1 cellular context compared by ENCODE assay signal in the genomic region with DNA sequence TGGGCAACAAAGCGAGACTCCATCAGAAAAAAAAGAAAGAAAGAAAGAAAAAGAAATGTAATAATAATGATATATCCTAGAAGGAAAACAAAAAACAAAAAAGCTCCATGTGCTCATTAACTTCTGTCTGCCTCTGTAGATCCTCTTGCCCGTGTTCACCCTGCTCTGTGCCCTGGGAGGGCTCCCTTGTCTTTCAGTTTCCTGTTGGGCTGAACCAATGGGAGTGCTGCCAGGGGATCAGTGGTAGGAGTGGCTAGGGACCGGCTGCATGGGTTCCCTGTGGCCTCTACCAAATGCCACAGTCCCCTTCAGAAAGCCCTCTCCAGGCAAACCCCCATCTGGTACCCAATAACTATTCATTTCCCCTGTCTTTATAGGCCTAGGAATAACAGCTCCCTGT.
TF ChIP-seq lines count a peak whose summit lies in the region.

No MANE protein-coding gene starts in this region.

TF ChIP-seq in K562, 482 proteins besides CTCF, POLR2A, EP300 and RAD21:
- TF ChIP-seq, protein P1, sequence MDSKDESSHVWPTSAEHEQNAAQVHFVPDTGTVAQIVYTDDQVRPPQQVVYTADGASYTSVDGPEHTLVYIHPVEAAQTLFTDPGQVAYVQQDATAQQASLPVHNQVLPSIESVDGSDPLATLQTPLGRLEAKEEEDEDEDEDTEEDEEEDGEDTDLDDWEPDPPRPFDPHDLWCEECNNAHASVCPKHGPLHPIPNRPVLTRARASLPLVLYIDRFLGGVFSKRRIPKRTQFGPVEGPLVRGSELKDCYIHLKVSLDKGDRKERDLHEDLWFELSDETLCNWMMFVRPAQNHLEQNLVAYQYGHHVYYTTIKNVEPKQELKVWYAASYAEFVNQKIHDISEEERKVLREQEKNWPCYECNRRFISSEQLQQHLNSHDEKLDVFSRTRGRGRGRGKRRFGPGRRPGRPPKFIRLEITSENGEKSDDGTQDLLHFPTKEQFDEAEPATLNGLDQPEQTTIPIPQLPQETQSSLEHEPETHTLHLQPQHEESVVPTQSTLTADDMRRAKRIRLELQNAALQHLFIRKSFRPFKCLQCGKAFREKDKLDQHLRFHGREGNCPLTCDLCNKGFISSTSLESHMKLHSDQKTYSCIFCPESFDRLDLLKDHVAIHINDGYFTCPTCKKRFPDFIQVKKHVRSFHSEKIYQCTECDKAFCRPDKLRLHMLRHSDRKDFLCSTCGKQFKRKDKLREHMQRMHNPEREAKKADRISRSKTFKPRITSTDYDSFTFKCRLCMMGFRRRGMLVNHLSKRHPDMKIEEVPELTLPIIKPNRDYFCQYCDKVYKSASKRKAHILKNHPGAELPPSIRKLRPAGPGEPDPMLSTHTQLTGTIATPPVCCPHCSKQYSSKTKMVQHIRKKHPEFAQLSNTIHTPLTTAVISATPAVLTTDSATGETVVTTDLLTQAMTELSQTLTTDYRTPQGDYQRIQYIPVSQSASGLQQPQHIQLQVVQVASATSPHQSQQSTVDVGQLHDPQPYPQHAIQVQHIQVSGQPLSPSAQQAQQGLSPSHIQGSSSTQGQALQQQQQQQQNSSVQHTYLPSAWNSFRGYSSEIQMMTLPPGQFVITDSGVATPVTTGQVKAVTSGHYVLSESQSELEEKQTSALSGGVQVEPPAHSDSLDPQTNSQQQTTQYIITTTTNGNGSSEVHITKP (IDR thresholded peaks at IDR 0.05; ENCODE audit: partially characterized antibody), result peak; percentile 52
- no peak for TF ChIP-seq PML (IDR thresholded peaks at IDR 0.05; ENCODE audit: low read length)
TF ChIP-seq in K562: peak in this region for 1.
